ENCODE assay signal across 2 cellular contexts in genomic region chr16:4217246-4218131, GRCh38.
TF ChIP-seq lines count a peak whose summit lies in the region.

No MANE protein-coding gene starts in this region.

TF ChIP-seq in SK-N-SH, 30 proteins besides CTCF, POLR2A, EP300 and RAD21:
- TF ChIP-seq POLR2AphosphoS5 (IDR thresholded peaks at IDR 0.05; ENCODE audit: low read depth, low read length), result no peak
- no peak for TF ChIP-seq GATA2 (CRISPR knock-in tag; IDR thresholded peaks at IDR 0.05)
- no peak for TF ChIP-seq MXI1 (IDR thresholded peaks at IDR 0.05; ENCODE audit: low read depth, low read length)
- TF ChIP-seq GABPA (IDR thresholded peaks at IDR 0.05; ENCODE audit: low read depth), result no peak
- TF ChIP-seq, protein P1, sequence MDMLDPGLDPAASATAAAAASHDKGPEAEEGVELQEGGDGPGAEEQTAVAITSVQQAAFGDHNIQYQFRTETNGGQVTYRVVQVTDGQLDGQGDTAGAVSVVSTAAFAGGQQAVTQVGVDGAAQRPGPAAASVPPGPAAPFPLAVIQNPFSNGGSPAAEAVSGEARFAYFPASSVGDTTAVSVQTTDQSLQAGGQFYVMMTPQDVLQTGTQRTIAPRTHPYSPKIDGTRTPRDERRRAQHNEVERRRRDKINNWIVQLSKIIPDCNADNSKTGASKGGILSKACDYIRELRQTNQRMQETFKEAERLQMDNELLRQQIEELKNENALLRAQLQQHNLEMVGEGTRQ (IDR thresholded peaks at IDR 0.05; ENCODE audit: borderline replicate concordance, low read depth, low read length), result no peak

TF ChIP-seq in SK-N-SH treated with all-trans-retinoic acid at 6 μM for 48 hours, 23 proteins besides CTCF, POLR2A, EP300 and RAD21:
- TF ChIP-seq ZNF8 (CRISPR knock-in tag; IDR thresholded peaks at IDR 0.05) (no peak), ISL1 (CRISPR knock-in tag; IDR thresholded peaks at IDR 0.05) (no peak), ESRRG (CRISPR knock-in tag; IDR thresholded peaks at IDR 0.05) (no peak), TOX (CRISPR knock-in tag; IDR thresholded peaks at IDR 0.05; ENCODE audit: borderline replicate concordance) (no peak), OSR1 (CRISPR knock-in tag; IDR thresholded peaks at IDR 0.05) (no peak), PATZ1 (CRISPR knock-in tag; IDR thresholded peaks at IDR 0.05; ENCODE audit: borderline replicate concordance) (no peak), ZNF70 (CRISPR knock-in tag; IDR thresholded peaks at IDR 0.05) (no peak), ZFP3 (CRISPR knock-in tag; IDR thresholded peaks at IDR 0.05) (no peak), PPARA (CRISPR knock-in tag; IDR thresholded peaks at IDR 0.05; ENCODE audit: borderline replicate concordance) (no peak), ZFP30 (CRISPR knock-in tag; IDR thresholded peaks at IDR 0.05) (no peak), CSDC2 (CRISPR knock-in tag; IDR thresholded peaks at IDR 0.05) (no peak), SNAI2 (CRISPR knock-in tag; IDR thresholded peaks at IDR 0.05) (no peak), RARB (CRISPR knock-in tag; IDR thresholded peaks at IDR 0.05) (no peak), BACH2 (CRISPR knock-in tag; IDR thresholded peaks at IDR 0.05; ENCODE audit: borderline replicate concordance) (no peak), GLIS3 (CRISPR knock-in tag; IDR thresholded peaks at IDR 0.05) (no peak), TCF4 (CRISPR knock-in tag; IDR thresholded peaks at IDR 0.05; ENCODE audit: borderline replicate concordance) (no peak), POU6F1 (CRISPR knock-in tag; IDR thresholded peaks at IDR 0.05; ENCODE audit: borderline replicate concordance, low read depth) (no peak)
- TF ChIP-seq, protein P2, sequence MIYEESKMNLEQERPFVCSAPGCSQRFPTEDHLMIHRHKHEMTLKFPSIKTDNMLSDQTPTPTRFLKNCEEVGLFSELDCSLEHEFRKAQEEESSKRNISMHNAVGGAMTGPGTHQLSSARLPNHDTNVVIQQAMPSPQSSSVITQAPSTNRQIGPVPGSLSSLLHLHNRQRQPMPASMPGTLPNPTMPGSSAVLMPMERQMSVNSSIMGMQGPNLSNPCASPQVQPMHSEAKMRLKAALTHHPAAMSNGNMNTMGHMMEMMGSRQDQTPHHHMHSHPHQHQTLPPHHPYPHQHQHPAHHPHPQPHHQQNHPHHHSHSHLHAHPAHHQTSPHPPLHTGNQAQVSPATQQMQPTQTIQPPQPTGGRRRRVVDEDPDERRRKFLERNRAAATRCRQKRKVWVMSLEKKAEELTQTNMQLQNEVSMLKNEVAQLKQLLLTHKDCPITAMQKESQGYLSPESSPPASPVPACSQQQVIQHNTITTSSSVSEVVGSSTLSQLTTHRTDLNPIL (CRISPR knock-in tag; IDR thresholded peaks at IDR 0.05; ENCODE audit: low read depth), result no peak
- TF ChIP-seq, protein P3, sequence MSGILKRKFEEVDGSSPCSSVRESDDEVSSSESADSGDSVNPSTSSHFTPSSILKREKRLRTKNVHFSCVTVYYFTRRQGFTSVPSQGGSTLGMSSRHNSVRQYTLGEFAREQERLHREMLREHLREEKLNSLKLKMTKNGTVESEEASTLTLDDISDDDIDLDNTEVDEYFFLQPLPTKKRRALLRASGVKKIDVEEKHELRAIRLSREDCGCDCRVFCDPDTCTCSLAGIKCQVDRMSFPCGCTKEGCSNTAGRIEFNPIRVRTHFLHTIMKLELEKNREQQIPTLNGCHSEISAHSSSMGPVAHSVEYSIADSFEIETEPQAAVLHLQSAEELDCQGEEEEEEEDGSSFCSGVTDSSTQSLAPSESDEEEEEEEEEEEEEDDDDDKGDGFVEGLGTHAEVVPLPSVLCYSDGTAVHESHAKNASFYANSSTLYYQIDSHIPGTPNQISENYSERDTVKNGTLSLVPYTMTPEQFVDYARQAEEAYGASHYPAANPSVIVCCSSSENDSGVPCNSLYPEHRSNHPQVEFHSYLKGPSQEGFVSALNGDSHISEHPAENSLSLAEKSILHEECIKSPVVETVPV (CRISPR knock-in tag; IDR thresholded peaks at IDR 0.05), result no peak
- TF ChIP-seq, protein P4, sequence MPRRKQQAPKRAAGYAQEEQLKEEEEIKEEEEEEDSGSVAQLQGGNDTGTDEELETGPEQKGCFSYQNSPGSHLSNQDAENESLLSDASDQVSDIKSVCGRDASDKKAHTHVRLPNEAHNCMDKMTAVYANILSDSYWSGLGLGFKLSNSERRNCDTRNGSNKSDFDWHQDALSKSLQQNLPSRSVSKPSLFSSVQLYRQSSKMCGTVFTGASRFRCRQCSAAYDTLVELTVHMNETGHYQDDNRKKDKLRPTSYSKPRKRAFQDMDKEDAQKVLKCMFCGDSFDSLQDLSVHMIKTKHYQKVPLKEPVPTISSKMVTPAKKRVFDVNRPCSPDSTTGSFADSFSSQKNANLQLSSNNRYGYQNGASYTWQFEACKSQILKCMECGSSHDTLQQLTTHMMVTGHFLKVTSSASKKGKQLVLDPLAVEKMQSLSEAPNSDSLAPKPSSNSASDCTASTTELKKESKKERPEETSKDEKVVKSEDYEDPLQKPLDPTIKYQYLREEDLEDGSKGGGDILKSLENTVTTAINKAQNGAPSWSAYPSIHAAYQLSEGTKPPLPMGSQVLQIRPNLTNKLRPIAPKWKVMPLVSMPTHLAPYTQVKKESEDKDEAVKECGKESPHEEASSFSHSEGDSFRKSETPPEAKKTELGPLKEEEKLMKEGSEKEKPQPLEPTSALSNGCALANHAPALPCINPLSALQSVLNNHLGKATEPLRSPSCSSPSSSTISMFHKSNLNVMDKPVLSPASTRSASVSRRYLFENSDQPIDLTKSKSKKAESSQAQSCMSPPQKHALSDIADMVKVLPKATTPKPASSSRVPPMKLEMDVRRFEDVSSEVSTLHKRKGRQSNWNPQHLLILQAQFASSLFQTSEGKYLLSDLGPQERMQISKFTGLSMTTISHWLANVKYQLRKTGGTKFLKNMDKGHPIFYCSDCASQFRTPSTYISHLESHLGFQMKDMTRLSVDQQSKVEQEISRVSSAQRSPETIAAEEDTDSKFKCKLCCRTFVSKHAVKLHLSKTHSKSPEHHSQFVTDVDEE (CRISPR knock-in tag; IDR thresholded peaks at IDR 0.05), result no peak
